In genomic region chr1:231334079-231334666, GRCh38 we compare ENCODE assay signal across 9 cellular contexts. TPM values are rescaled to one million over a fixed set of nuclear protein-coding genes. Genes with fewer than 3 reads are reported as not detected.
A peak's percentile ranks its signal among the peaks of the same experiment; 100 is the strongest.
DNase-seq lines count a peak whose midpoint lies in the region; ATAC-seq and TF ChIP-seq lines count a peak whose summit lies in the region.
"Had no signal": no experiment of that assay in that cellular context is flagged by ENCODE, and none has a peak within 500 bp of the region (broad histone marks: within the 10 kb centered on the region; RNA-seq: fewer than 3 reads in every experiment).

No MANE protein-coding gene starts in this region.

- peak overlapping the region; percentile 93 for H3K4me2 ChIP-seq in hepatocyte

- H4K20me1 ChIP-seq in hepatocyte (ENCODE audit: insufficient read depth, poor library complexity, severe bottlenecking), result peaks cover 37% of the 10 kb centered on the region

- H3K27me3 ChIP-seq in hepatocyte, result no peaks in the 10 kb centered on the region

- peak overlapping the region; percentile 89 for H3K9ac ChIP-seq in SK-N-MC (ENCODE audit: insufficient read length)

- H3K27me3 Mint-ChIP-seq in activated naive CD4-positive, alpha-beta T cell treated with anti-CD3 and anti-CD28 coated beads, Interleukin-2, amount 50 U/mL, for 24 hours, result no peaks in the 10 kb centered on the region
- no peaks in the 10 kb centered on the region for H3K27me3 Mint-ChIP-seq in type B pancreatic cell

- H2AFZ ChIP-seq in hepatocyte, result no peak overlapping the region

- H3K4me3 Mint-ChIP-seq in activated naive CD4-positive, alpha-beta T cell treated with anti-CD3 and anti-CD28 coated beads, Interleukin-2, amount 50 U/mL, for 24 hours, result peak overlapping the region; percentile 80
- peak overlapping the region; percentile 94 for H3K4me3 Mint-ChIP-seq in type B pancreatic cell

- peaks cover 25% of the 10 kb centered on the region for H3K36me3 Mint-ChIP-seq in activated naive CD4-positive, alpha-beta T cell treated with anti-CD3 and anti-CD28 coated beads, Interleukin-2, amount 50 U/mL, for 24 hours
- H3K36me3 Mint-ChIP-seq in type B pancreatic cell, result peaks cover 12% of the 10 kb centered on the region

- no peak for TF ChIP-seq CTCF in hepatocyte (IDR thresholded peaks at IDR 0.05; ENCODE audit: poor library complexity)
- TF ChIP-seq CTCF in type B pancreatic cell (conservative IDR thresholded peaks at IDR 0.05), result no peak

- H3K27ac Mint-ChIP-seq in activated naive CD4-positive, alpha-beta T cell treated with anti-CD3 and anti-CD28 coated beads, Interleukin-2, amount 50 U/mL, for 24 hours, result no peak overlapping the region
- H3K27ac Mint-ChIP-seq in type B pancreatic cell, result no peak overlapping the region

- H3K27ac ChIP-seq in SK-N-MC (no peak overlapping the region), hepatocyte (no peak overlapping the region)

- H3K4me1 Mint-ChIP-seq in activated naive CD4-positive, alpha-beta T cell treated with anti-CD3 and anti-CD28 coated beads, Interleukin-2, amount 50 U/mL, for 24 hours, result peaks cover 54% of the 10 kb centered on the region
- H3K4me1 Mint-ChIP-seq in type B pancreatic cell (ENCODE audit: unreplicated experiment), result peaks cover 33% of the 10 kb centered on the region

- DNase-seq in activated naive CD4-positive, alpha-beta T cell (lab: John Stamatoyannopoulos, UW), result no peak
- DNase-seq in SK-N-MC (ENCODE audit: low read depth, low spot score) (no peak), hepatocyte (ENCODE audit: low spot score) (no peak), type B pancreatic cell (ENCODE audit: extremely low spot score, unreplicated experiment) (no peak), NCI-H2029 treated with DMSO at 0.1 percent for 48 hours (lab: John Stamatoyannopoulos, UW) (no peak), GDM1 (lab: John Stamatoyannopoulos, UW) (no peak)
- DNase-seq: cortex of kidney had no signal

- H3K9me3 Mint-ChIP-seq in activated naive CD4-positive, alpha-beta T cell treated with anti-CD3 and anti-CD28 coated beads, Interleukin-2, amount 50 U/mL, for 24 hours, result peaks cover 5% of the 10 kb centered on the region
- no peaks in the 10 kb centered on the region for H3K9me3 Mint-ChIP-seq in type B pancreatic cell

- peak overlapping the region; percentile 86 for H3K4me3 ChIP-seq in SK-N-MC
- H3K4me3 ChIP-seq in hepatocyte, result peak overlapping the region; percentile 6

- H3K4me1 ChIP-seq in hepatocyte (ENCODE audit: insufficient read depth), result peaks cover 36% of the 10 kb centered on the region

- WGBS in hepatocyte (ENCODE audit: low lambda C conversion rate, missing lambda C conversion rate), result 65% methylated on average over 1 of the region's 1 CpG

- H3K36me3 ChIP-seq in SK-N-MC (ENCODE audit: insufficient read depth, low read length) (peaks cover 4% of the 10 kb centered on the region; the same call in 1 of the 2 replicates), hepatocyte (replicated peaks; ENCODE audit: insufficient read depth, low read depth) (no peaks in the 10 kb centered on the region)

- H3K9me3 ChIP-seq in SK-N-MC (ENCODE audit: low read depth, low read length) (no peaks in the 10 kb centered on the region), hepatocyte (ENCODE audit: low read depth) (no peaks in the 10 kb centered on the region)

- no peaks in the 10 kb centered on the region for H3K9me2 ChIP-seq in hepatocyte (replicated peaks; ENCODE audit: insufficient read depth)

- H3K79me2 ChIP-seq in hepatocyte, result peaks cover 56% of the 10 kb centered on the region

- ATAC-seq in HG03097 (IDR thresholded peaks at IDR 0.05; ENCODE audit: low FRiP score, unreplicated experiment), result no peak

RNA-seq across cellular contexts. Expression of gene EXOC8, which starts 3.5 kb away (rescaled TPM):
- 20.6 and 23.4 TPM in 2 replicates for total RNA-seq in hepatocyte
- 3.2 and 4.0 TPM in 2 replicates for polyA plus RNA-seq in hepatocyte
- total RNA-seq in type B pancreatic cell (ENCODE audit: low replicate concordance), result 13.1 and 19.2 TPM in 2 replicates

RNA-seq across cellular contexts. Expression of gene SPRTN, which starts 3.9 kb away (rescaled TPM):
- total RNA-seq in hepatocyte (11.2 and 12.5 TPM in 2 replicates), type B pancreatic cell (ENCODE audit: low replicate concordance) (12.3 and 14.5 TPM in 2 replicates)
- polyA plus RNA-seq in hepatocyte, result 7.5 and 12.2 TPM in 2 replicates
